In the genomic region with DNA sequence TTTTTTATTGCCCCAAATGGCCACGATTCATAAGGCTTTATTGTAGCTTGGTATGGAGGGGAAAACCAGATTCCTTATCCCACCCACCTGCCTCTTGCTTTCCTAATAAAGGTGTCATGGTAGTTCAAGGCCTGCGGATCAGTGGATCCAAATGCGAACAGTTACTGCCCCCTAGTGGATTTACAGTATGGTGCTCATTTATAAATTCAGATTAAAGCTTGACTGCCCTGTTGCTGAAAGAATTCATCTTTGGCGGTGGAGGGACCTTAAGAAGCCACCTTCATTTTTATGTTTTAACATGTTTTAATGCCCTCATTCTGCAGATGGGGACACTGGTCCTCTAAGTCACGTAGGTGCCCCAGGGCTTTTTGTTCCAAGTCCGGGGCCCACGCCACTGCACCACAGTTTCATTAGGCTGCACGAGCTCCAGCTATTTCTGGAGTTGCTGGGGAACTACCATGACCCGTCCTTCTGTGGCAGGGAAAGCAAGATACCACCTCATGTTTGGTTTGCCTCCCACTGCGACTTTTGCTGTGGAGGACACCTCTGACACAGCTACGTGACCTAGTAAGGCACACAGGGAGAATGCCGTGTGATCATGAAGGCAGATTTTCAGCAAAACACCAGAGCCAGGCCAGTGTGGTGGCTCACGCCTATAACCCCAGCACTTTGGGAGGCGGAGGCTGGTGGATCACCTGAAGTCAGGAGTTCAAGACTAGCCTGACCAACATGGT, we compare ENCODE assay signal across 9 cellular contexts. TPM values are rescaled to one million over a fixed set of nuclear protein-coding genes. Genes with fewer than 3 reads are reported as not detected.
DNase-seq lines count a peak whose midpoint lies in the region; ATAC-seq, FAIRE-seq and TF ChIP-seq lines count a peak whose summit lies in the region.
"Had no signal": no experiment of that assay in that cellular context is flagged by ENCODE, and none has a peak within 500 bp of the region (broad histone marks: within the 10 kb centered on the region; RNA-seq: fewer than 3 reads in every experiment).

No MANE protein-coding gene starts in this region.

- peak; percentile 84 for TF ChIP-seq CTCF in HepG2 (CRISPR knock-in tag; IDR thresholded peaks at IDR 0.05)

- H3K36me3 ChIP-seq in HepG2 (replicated peaks in 1 of 2; ENCODE audit: control insufficient read depth in 1 of 2, insufficient read depth in 2 of 2, low read length in 2 of 2) = no peaks in the 10 kb centered on the region

- intact Hi-C loops in HepG2 (cut with micrococcal nuclease; ENCODE audit: unreplicated experiment) = loop anchor here (1.0 to 5.0 kb wide), 4 partner anchors 25 to 315 kb away; no protein-coding TSS in a partner anchor

- peak; percentile 76 for TF ChIP-seq RAD21 in HepG2 (CRISPR knock-in tag; IDR thresholded peaks at IDR 0.05)

- FAIRE-seq in RCC 7860 (lab: Jason Lieb, UNC) (no peak), HepG2 (lab: Jason Lieb, UNC) (peak; percentile 76), urothelium cell line (lab: Jason Lieb, UNC) (no peak)
- FAIRE-seq: colon had no signal

- peak; percentile 73 for ATAC-seq in HepG2
- ATAC-seq in GM19467 (IDR thresholded peaks at IDR 0.05; ENCODE audit: unreplicated experiment) = no peak

- H3K4me3 ChIP-seq in HepG2 (replicated peaks in 1 of 3; ENCODE audit: insufficient read depth in 1 of 3, low read depth in 2 of 3, low read length in 3 of 3) = no peak overlapping the region

- peaks cover 0 to 6% of the 10 kb centered on the region in 2 experiments; a peak in 2 of 5 replicates for H3K27me3 ChIP-seq in HepG2 (ENCODE audit: control insufficient read depth in 1 of 2, insufficient read depth in 2 of 2, low read length in 2 of 2)

- POLR2A ChIA-PET in HepG2 (lab: Yijun Ruan, JAX) = interaction anchor here (1.0 to 1.7 kb wide), 6 partner anchors 135 to 323 kb away, joined by 3 to 5 read pairs (median 4); a partner anchor contains a TSS

- peak; percentile 64 for DNase-seq in activated effector memory CD4-positive, alpha-beta T cell treated with anti-CD3 and anti-CD28 coated beads, Interleukin-2, amount 50 U/mL, for 16 hours
- no peak for DNase-seq in activated effector memory CD4-positive, alpha-beta T cell treated with Interleukin-2 at 50 U/mL for 16 hours
- DNase-seq in LHCN-M2 (ENCODE audit: low read depth) = peak; percentile 71
- peak; percentile 54 for DNase-seq in RCC 7860 (ENCODE audit: low spot score)
- peak; percentile 87 for DNase-seq in cerebellar cortex (ENCODE audit: low spot score)
- DNase-seq in HepG2 (ENCODE audit: low spot score) = peak; percentile 65
- DNase-seq in urothelium cell line (ENCODE audit: low spot score) = peak; percentile 62

- no peak overlapping the region for H3K27ac ChIP-seq in HepG2 (ENCODE audit: extremely low read length, insufficient read depth, low read length)

- no peak overlapping the region for H3K9ac ChIP-seq in HepG2 (ENCODE audit: insufficient read depth, low read depth, low read length)

- H3K4me2 ChIP-seq in HepG2 (ENCODE audit: low read depth, low read length) = peak overlapping the region; percentile 30; the same call in 1 of the 2 replicates

- no peaks in the 10 kb centered on the region for H3K79me2 ChIP-seq in HepG2 (ENCODE audit: insufficient read depth, low read length)

- in situ Hi-C loops in HepG2 (cut with HindIII; ENCODE audit: extremely low pct_ligation_motif_present, low pct_unique_long_range_greater_than_20kb) = no loop called here

- no peaks in the 10 kb centered on the region for H4K20me1 ChIP-seq in HepG2 (ENCODE audit: insufficient read depth, low read length)

- WGBS in HepG2 (ENCODE audit: low lambda C conversion rate) = 31% methylated on average over 14 of the region's 14 CpGs

- TF ChIP-seq POLR2A in HepG2 (IDR thresholded peaks at IDR 0.05; ENCODE audit: insufficient read depth in 1 of 2, low read depth in 2 of 2, low read length in 2 of 2) = no peak

- H3K4me1 ChIP-seq in HepG2 (ENCODE audit: insufficient read depth, low read length) = peaks cover 30% of the 10 kb centered on the region

- no peak overlapping the region for H2AFZ ChIP-seq in HepG2 (ENCODE audit: low read length)

- BruUV-seq in HepG2 (replicated peaks; lab: Mats Ljungman, UMichigan) = no TSS peak

- H3K9me3 ChIP-seq in HepG2 (ENCODE audit: low read length) = no peaks in the 10 kb centered on the region; the same call in 1 of the 2 replicates

- TF ChIP-seq EP300 in HepG2 (IDR thresholded peaks at IDR 0.05; ENCODE audit: low read depth in 2 of 2, low read length in 2 of 2) = no peak
- no peak for TF ChIP-seq EP300 in HepG2 (CRISPR knock-in tag; IDR thresholded peaks at IDR 0.05; ENCODE audit: borderline replicate concordance)

- CTCF ChIA-PET in HepG2 (lab: Yijun Ruan, JAX; ENCODE audit: low intra/inter-chr PET ratio, low total read pairs) = interaction anchor here (0.8 to 2.4 kb wide), 2 partner anchors 210 to 311 kb away, joined by 3 to 20 read pairs; no protein-coding TSS in a partner anchor

TF ChIP-seq in HepG2, 621 proteins besides CTCF, POLR2A, EP300 and RAD21 (continues in another document):
- TF ChIP-seq ARHGAP35 (CRISPR knock-in tag; IDR thresholded peaks at IDR 0.05; ENCODE audit: borderline replicate concordance) = no peak
- no peak for TF ChIP-seq ZNF432 (CRISPR knock-in tag; IDR thresholded peaks at IDR 0.05; ENCODE audit: borderline replicate concordance)
- TF ChIP-seq KLF11 (CRISPR knock-in tag; IDR thresholded peaks at IDR 0.05) = no peak
- TF ChIP-seq, protein P1, sequence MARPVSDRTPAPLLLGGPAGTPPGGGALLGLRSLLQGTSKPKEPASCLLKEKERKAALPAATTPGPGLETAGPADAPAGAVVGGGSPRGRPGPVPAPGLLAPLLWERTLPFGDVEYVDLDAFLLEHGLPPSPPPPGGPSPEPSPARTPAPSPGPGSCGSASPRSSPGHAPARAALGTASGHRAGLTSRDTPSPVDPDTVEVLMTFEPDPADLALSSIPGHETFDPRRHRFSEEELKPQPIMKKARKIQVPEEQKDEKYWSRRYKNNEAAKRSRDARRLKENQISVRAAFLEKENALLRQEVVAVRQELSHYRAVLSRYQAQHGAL (CRISPR knock-in tag; IDR thresholded peaks at IDR 0.05; ENCODE audit: not compliant biosample characterization) = no peak
- TF ChIP-seq KDM5A (IDR thresholded peaks at IDR 0.05; ENCODE audit: borderline replicate concordance, low read length) = no peak
- no peak for TF ChIP-seq KAT8 (CRISPR knock-in tag; IDR thresholded peaks at IDR 0.05)
- TF ChIP-seq SMARCE1 (IDR thresholded peaks at IDR 0.05; ENCODE audit: borderline replicate concordance) = no peak
- no peak for TF ChIP-seq ZNF232 (CRISPR knock-in tag; IDR thresholded peaks at IDR 0.05; ENCODE audit: borderline replicate concordance)
- TF ChIP-seq ZNF567 (CRISPR knock-in tag; IDR thresholded peaks at IDR 0.05; ENCODE audit: borderline replicate concordance) = no peak
- TF ChIP-seq, protein P2, sequence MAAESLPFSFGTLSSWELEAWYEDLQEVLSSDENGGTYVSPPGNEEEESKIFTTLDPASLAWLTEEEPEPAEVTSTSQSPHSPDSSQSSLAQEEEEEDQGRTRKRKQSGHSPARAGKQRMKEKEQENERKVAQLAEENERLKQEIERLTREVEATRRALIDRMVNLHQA (CRISPR knock-in tag; IDR thresholded peaks at IDR 0.05) = no peak
- TF ChIP-seq ZNF562 (CRISPR knock-in tag; IDR thresholded peaks at IDR 0.05; ENCODE audit: borderline replicate concordance) = no peak
- no peak for TF ChIP-seq ZNF292 (CRISPR knock-in tag; IDR thresholded peaks at IDR 0.05; ENCODE audit: borderline replicate concordance, low read depth)
- TF ChIP-seq ISX (CRISPR knock-in tag; conservative IDR thresholded peaks at IDR 0.05) = no peak
- no peak for TF ChIP-seq NCOR1 (IDR thresholded peaks at IDR 0.05; ENCODE audit: borderline replicate concordance, low read length)
- TF ChIP-seq ETV6 (CRISPR knock-in tag; conservative IDR thresholded peaks at IDR 0.05) = no peak
- no peak for TF ChIP-seq ZNF143 (CRISPR knock-in tag; IDR thresholded peaks at IDR 0.05)

RNA-seq across cellular contexts. Expression of a gene that starts 15.6 kb away (rescaled TPM):
- 76.5 and 86.6 TPM in 2 replicates for total RNA-seq in LHCN-M2 (2014; rRNA removed)
- 23.5 TPM for polyA plus RNA-seq in LHCN-M2 (2012)
- 37.3 and 38.1 TPM in 2 replicates for total RNA-seq in HepG2 (2016; rRNA removed; fragmentation: Illumina TruSeq; extraction: Trizol)
- total RNA-seq in HepG2 (2016; cell fraction: cytosol; rRNA removed; fragmentation: Illumina TruSeq; extraction: Trizol; ENCODE audit: low read depth) = 3.3 and 3.7 TPM in 2 replicates
- 27.3 and 37.0 TPM in 2 replicates for total RNA-seq in HepG2 (2016; cell fraction: insoluble cytoplasmic fraction; rRNA removed; fragmentation: Illumina TruSeq; extraction: Trizol)
- 14.0 and 15.7 TPM in 2 replicates for total RNA-seq in HepG2 (2016; cell fraction: membrane; rRNA removed; fragmentation: Illumina TruSeq; extraction: Trizol)
- 36.6 and 40.2 TPM in 2 replicates for total RNA-seq in HepG2 (2016; cell fraction: nucleus; rRNA removed; fragmentation: Illumina TruSeq; extraction: Trizol)
- polyA plus RNA-seq in HepG2 (2011; rRNA removed) = 10.4 and 14.1 TPM in 2 replicates
- 5.0 and 8.4 TPM in 2 replicates for polyA plus RNA-seq in HepG2 (2011; cell fraction: cytosol; rRNA removed)
- polyA plus RNA-seq in HepG2 (2011; cell fraction: nucleus; rRNA removed) = 42.9 and 73.5 TPM in 2 replicates
- 8.6 and 15.4 TPM in 2 replicates for polyA plus RNA-seq in HepG2 (2012)
- 1.1 and 1.2 TPM in 2 replicates for polyA plus RNA-seq in HepG2 (2016; cell fraction: cytosol; fragmentation: Illumina TruSeq; extraction: Trizol; ENCODE audit: low read depth)
- 17.0 and 26.2 TPM in 2 replicates for polyA plus RNA-seq in HepG2 (2016; cell fraction: insoluble cytoplasmic fraction; fragmentation: Illumina TruSeq; extraction: Trizol; ENCODE audit: low read depth)
- 2.3 and 4.0 TPM in 2 replicates for polyA plus RNA-seq in HepG2 (2016; cell fraction: membrane; fragmentation: Illumina TruSeq; extraction: Trizol; ENCODE audit: low read depth)
- polyA plus RNA-seq in HepG2 (2016; cell fraction: nucleus; fragmentation: Illumina TruSeq; extraction: Trizol; ENCODE audit: insufficient read depth, low read depth) = 69.9 and 91.3 TPM in 2 replicates
- polyA minus RNA-seq in HepG2 (2011; rRNA and poly(A)+ RNA removed; ENCODE audit: low replicate concordance) = 25.1 and 110 TPM in 2 replicates
- 18.4 and 29.2 TPM in 2 replicates for polyA minus RNA-seq in HepG2 (2011; cell fraction: cytosol; rRNA and poly(A)+ RNA removed)
- polyA minus RNA-seq in HepG2 (2011; cell fraction: nucleus; rRNA and poly(A)+ RNA removed) = 10.9 and 15.5 TPM in 2 replicates
